In the genomic region with DNA sequence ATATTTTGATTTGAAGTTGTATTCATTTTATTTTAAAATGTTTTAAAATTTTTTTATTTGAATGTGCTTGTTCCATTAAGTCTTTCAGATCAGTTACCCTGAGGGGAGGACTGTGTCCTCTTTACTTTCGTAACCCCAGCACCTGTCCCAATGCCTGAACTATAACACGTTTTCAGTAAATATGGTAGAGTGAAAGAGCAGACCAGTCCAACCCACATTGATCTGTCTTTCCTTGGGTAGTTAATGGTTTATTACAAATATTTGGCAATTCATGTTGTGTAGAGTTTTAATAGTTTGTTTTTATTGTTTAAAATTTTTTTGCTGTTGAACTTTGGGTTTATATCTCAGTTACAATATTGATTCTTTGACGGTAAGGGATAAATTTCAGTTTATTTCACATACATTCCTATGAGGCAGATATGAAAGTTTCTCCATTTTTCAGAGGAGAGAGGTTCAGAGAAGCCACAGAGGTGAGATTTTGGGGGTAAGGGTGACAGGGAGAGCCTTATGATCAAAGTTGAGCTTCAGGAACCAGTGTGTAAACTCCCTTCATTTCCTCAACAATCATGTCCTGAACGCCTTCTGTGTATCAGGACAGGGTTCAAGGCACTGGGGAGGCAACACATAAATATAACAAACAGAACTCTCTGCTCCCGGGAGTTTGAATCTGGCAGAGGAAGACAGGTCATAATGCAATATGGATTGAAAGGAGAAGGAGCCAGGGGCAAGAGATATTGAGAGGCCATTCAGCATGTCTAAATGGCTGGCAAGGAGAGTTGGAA, we compare ENCODE assay signal across 1 cellular context.
TF ChIP-seq lines count a peak whose summit lies in the region.

No MANE protein-coding gene starts in this region.

TF ChIP-seq in SK-N-SH, 30 proteins besides CTCF, POLR2A, EP300 and RAD21 (continued from another document):
- TF ChIP-seq, protein P1, sequence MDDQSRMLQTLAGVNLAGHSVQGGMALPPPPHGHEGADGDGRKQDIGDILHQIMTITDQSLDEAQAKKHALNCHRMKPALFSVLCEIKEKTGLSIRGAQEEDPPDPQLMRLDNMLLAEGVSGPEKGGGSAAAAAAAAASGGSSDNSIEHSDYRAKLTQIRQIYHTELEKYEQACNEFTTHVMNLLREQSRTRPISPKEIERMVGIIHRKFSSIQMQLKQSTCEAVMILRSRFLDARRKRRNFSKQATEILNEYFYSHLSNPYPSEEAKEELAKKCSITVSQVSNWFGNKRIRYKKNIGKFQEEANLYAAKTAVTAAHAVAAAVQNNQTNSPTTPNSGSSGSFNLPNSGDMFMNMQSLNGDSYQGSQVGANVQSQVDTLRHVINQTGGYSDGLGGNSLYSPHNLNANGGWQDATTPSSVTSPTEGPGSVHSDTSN (IDR thresholded peaks at IDR 0.05): no peak
- TF ChIP-seq, protein P2, sequence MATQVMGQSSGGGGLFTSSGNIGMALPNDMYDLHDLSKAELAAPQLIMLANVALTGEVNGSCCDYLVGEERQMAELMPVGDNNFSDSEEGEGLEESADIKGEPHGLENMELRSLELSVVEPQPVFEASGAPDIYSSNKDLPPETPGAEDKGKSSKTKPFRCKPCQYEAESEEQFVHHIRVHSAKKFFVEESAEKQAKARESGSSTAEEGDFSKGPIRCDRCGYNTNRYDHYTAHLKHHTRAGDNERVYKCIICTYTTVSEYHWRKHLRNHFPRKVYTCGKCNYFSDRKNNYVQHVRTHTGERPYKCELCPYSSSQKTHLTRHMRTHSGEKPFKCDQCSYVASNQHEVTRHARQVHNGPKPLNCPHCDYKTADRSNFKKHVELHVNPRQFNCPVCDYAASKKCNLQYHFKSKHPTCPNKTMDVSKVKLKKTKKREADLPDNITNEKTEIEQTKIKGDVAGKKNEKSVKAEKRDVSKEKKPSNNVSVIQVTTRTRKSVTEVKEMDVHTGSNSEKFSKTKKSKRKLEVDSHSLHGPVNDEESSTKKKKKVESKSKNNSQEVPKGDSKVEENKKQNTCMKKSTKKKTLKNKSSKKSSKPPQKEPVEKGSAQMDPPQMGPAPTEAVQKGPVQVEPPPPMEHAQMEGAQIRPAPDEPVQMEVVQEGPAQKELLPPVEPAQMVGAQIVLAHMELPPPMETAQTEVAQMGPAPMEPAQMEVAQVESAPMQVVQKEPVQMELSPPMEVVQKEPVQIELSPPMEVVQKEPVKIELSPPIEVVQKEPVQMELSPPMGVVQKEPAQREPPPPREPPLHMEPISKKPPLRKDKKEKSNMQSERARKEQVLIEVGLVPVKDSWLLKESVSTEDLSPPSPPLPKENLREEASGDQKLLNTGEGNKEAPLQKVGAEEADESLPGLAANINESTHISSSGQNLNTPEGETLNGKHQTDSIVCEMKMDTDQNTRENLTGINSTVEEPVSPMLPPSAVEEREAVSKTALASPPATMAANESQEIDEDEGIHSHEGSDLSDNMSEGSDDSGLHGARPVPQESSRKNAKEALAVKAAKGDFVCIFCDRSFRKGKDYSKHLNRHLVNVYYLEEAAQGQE (IDR thresholded peaks at IDR 0.05; ENCODE audit: low read depth, low read length): no peak
- no peak for TF ChIP-seq RXRA (IDR thresholded peaks at IDR 0.05; ENCODE audit: borderline replicate concordance, low read depth)
- TF ChIP-seq FOSL2 (IDR thresholded peaks at IDR 0.05; ENCODE audit: borderline replicate concordance, low read depth): no peak
- no peak for TF ChIP-seq MXI1 (IDR thresholded peaks at IDR 0.05; ENCODE audit: low read depth, low read length)
- no peak for TF ChIP-seq GABPA (IDR thresholded peaks at IDR 0.05; ENCODE audit: low read depth)
- no peak for TF ChIP-seq NRF1 (IDR thresholded peaks at IDR 0.05; ENCODE audit: low read depth, low read length)
- no peak for TF ChIP-seq TEAD4 (IDR thresholded peaks at IDR 0.05; ENCODE audit: borderline replicate concordance, insufficient read depth)
- TF ChIP-seq FOXJ3 (CRISPR knock-in tag; IDR thresholded peaks at IDR 0.05): no peak
- no peak for TF ChIP-seq USF1 (IDR thresholded peaks at IDR 0.05; ENCODE audit: borderline replicate concordance, low read depth)
